ENCODE assay signal across 1 cellular context in the genomic region with DNA sequence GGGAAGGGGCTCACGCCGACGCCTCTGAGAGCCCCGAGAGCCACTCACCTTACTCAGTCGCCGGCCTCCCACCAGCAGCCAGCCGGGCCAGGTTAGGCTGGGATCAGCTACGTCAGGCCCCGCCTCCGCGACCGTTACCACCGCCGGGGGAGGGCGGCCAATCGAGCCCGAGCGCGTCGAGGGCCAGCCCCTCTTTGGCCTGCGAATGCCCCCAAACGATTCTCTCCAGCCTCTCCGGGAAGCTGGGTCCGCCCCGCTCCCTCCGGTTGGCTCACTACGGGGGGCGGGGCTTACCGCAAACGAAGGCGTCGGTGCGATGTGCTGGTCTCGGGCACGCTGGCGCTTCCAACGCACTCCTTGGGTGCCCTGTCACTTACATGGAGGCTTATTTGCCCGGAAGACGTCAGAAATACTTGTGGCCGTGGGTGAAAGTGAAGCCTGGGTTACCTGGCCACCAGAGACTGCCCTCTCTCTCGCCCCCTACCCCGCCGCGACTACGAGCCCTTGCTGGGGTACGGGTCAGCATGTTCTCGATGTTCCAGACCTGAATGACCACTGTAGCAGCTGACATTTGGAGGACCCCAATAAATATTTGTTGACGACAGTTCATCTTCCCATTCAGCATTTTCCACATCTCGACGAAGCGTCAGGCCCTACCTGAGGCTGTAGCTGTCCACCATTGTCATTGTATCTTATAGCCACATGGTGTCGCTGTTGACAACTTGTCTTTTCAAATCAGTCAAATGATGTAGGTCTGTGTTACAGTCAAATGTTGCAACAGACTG.
TF ChIP-seq lines count a peak whose summit lies in the region.

A gene with protein sequence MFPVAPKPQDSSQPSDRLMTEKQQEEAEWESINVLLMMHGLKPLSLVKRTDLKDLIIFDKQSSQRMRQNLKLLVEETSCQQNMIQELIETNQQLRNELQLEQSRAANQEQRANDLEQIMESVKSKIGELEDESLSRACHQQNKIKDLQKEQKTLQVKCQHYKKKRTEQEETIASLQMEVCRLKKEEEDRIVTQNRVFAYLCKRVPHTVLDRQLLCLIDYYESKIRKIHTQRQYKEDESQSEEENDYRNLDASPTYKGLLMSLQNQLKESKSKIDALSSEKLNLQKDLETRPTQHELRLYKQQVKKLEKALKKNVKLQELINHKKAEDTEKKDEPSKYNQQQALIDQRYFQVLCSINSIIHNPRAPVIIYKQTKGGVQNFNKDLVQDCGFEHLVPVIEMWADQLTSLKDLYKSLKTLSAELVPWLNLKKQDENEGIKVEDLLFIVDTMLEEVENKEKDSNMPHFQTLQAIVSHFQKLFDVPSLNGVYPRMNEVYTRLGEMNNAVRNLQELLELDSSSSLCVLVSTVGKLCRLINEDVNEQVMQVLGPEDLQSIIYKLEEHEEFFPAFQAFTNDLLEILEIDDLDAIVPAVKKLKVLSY (minus strand): TSS at position 111 of the 785 bp plus-strand sequence. CDS start 21,333 bp downstream, outside the sequence.

TF ChIP-seq in HepG2, 621 proteins besides CTCF, POLR2A, EP300 and RAD21 (continued from another document and continues in another):
- TF ChIP-seq, protein P1, sequence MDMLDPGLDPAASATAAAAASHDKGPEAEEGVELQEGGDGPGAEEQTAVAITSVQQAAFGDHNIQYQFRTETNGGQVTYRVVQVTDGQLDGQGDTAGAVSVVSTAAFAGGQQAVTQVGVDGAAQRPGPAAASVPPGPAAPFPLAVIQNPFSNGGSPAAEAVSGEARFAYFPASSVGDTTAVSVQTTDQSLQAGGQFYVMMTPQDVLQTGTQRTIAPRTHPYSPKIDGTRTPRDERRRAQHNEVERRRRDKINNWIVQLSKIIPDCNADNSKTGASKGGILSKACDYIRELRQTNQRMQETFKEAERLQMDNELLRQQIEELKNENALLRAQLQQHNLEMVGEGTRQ (IDR thresholded peaks at IDR 0.05; ENCODE audit: low read depth, low read length) = 0 out of 2 replicates have a peak, but pooled peaks have one; percentile 16
- TF ChIP-seq, protein P1 (CRISPR knock-in tag; IDR thresholded peaks at IDR 0.05; ENCODE audit: borderline replicate concordance) = no peak; the same call in 1 of the 2 replicates
- TF ChIP-seq, protein P2, sequence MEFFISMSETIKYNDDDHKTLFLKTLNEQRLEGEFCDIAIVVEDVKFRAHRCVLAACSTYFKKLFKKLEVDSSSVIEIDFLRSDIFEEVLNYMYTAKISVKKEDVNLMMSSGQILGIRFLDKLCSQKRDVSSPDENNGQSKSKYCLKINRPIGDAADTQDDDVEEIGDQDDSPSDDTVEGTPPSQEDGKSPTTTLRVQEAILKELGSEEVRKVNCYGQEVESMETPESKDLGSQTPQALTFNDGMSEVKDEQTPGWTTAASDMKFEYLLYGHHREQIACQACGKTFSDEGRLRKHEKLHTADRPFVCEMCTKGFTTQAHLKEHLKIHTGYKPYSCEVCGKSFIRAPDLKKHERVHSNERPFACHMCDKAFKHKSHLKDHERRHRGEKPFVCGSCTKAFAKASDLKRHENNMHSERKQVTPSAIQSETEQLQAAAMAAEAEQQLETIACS (CRISPR knock-in tag; IDR thresholded peaks at IDR 0.05) = no peak
- TF ChIP-seq KLF13 (CRISPR knock-in tag; IDR thresholded peaks at IDR 0.05) (no peak), ZNF138 (CRISPR knock-in tag; IDR thresholded peaks at IDR 0.05; ENCODE audit: low read depth) (peak; percentile 66; the same call in 1 of the 2 replicates), KMT2A (CRISPR knock-in tag; IDR thresholded peaks at IDR 0.05) (no peak), ZNF451 (CRISPR knock-in tag; IDR thresholded peaks at IDR 0.05) (no peak), KLF9 (CRISPR knock-in tag; IDR thresholded peaks at IDR 0.05; ENCODE audit: low read depth) (0 out of 2 replicates have a peak, but pooled peaks have one; percentile 49), MTF2 (CRISPR knock-in tag; IDR thresholded peaks at IDR 0.05; ENCODE audit: borderline replicate concordance) (no peak), KDM2A (CRISPR knock-in tag; IDR thresholded peaks at IDR 0.05; ENCODE audit: borderline replicate concordance, low read depth) (no peak; the same call in none of the 2 replicates), TCF7L2 (IDR thresholded peaks at IDR 0.05; ENCODE audit: low read depth, low read length) (no peak), CBFB (CRISPR knock-in tag; IDR thresholded peaks at IDR 0.05) (peak; percentile 70), ZNF232 (CRISPR knock-in tag; IDR thresholded peaks at IDR 0.05; ENCODE audit: borderline replicate concordance) (peak; percentile 77), ZNF674 (CRISPR knock-in tag; IDR thresholded peaks at IDR 0.05; ENCODE audit: low read depth) (0 out of 2 replicates have a peak, but pooled peaks have one; percentile 52), TARDBP (CRISPR knock-in tag; IDR thresholded peaks at IDR 0.05) (peak; percentile 37; the same call in 1 of the 2 replicates), ZNF563 (CRISPR knock-in tag; IDR thresholded peaks at IDR 0.05) (peak; percentile 82), KMT2B (CRISPR knock-in tag; IDR thresholded peaks at IDR 0.05) (peak; percentile 74), ZNF768 (CRISPR knock-in tag; IDR thresholded peaks at IDR 0.05) (peak; percentile 53; the same call in 1 of the 2 replicates), MIXL1 (CRISPR knock-in tag; IDR thresholded peaks at IDR 0.05) (peak; percentile 73)
- TF ChIP-seq, protein P3, sequence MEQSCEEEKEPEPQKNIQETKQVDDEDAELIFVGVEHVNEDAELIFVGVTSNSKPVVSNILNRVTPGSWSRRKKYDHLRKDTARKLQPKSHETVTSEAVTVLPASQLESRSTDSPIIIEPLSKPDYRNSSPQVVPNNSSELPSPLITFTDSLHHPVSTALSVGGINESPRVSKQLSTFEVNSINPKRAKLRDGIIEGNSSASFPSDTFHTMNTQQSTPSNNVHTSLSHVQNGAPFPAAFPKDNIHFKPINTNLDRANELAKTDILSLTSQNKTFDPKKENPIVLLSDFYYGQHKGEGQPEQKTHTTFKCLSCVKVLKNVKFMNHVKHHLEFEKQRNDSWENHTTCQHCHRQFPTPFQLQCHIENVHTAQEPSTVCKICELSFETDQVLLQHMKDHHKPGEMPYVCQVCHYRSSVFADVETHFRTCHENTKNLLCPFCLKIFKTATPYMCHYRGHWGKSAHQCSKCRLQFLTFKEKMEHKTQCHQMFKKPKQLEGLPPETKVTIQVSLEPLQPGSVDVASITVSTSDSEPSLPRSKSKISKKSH (CRISPR knock-in tag; IDR thresholded peaks at IDR 0.05; ENCODE audit: borderline replicate concordance) = peak; percentile 57; the same call in 1 of the 2 replicates
- TF ChIP-seq, protein P4, sequence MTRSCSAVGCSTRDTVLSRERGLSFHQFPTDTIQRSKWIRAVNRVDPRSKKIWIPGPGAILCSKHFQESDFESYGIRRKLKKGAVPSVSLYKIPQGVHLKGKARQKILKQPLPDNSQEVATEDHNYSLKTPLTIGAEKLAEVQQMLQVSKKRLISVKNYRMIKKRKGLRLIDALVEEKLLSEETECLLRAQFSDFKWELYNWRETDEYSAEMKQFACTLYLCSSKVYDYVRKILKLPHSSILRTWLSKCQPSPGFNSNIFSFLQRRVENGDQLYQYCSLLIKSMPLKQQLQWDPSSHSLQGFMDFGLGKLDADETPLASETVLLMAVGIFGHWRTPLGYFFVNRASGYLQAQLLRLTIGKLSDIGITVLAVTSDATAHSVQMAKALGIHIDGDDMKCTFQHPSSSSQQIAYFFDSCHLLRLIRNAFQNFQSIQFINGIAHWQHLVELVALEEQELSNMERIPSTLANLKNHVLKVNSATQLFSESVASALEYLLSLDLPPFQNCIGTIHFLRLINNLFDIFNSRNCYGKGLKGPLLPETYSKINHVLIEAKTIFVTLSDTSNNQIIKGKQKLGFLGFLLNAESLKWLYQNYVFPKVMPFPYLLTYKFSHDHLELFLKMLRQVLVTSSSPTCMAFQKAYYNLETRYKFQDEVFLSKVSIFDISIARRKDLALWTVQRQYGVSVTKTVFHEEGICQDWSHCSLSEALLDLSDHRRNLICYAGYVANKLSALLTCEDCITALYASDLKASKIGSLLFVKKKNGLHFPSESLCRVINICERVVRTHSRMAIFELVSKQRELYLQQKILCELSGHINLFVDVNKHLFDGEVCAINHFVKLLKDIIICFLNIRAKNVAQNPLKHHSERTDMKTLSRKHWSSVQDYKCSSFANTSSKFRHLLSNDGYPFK (CRISPR knock-in tag; IDR thresholded peaks at IDR 0.05; ENCODE audit: borderline replicate concordance) = peak; percentile 83
- TF ChIP-seq, protein P5, sequence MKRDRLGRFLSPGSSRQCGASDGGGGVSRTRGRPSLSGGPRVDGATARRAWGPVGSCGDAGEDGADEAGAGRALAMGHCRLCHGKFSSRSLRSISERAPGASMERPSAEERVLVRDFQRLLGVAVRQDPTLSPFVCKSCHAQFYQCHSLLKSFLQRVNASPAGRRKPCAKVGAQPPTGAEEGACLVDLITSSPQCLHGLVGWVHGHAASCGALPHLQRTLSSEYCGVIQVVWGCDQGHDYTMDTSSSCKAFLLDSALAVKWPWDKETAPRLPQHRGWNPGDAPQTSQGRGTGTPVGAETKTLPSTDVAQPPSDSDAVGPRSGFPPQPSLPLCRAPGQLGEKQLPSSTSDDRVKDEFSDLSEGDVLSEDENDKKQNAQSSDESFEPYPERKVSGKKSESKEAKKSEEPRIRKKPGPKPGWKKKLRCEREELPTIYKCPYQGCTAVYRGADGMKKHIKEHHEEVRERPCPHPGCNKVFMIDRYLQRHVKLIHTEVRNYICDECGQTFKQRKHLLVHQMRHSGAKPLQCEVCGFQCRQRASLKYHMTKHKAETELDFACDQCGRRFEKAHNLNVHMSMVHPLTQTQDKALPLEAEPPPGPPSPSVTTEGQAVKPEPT (CRISPR knock-in tag; IDR thresholded peaks at IDR 0.05; ENCODE audit: low read depth) = peak; percentile 89; the same call in 1 of the 2 replicates
- TF ChIP-seq, protein P6, sequence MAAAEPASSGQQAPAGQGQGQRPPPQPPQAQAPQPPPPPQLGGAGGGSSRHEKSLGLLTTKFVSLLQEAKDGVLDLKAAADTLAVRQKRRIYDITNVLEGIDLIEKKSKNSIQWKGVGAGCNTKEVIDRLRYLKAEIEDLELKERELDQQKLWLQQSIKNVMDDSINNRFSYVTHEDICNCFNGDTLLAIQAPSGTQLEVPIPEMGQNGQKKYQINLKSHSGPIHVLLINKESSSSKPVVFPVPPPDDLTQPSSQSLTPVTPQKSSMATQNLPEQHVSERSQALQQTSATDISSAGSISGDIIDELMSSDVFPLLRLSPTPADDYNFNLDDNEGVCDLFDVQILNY (CRISPR knock-in tag; conservative IDR thresholded peaks at IDR 0.05) = 0 out of 2 replicates have a peak, but pooled peaks have one; percentile 30
- TF ChIP-seq, protein P7, sequence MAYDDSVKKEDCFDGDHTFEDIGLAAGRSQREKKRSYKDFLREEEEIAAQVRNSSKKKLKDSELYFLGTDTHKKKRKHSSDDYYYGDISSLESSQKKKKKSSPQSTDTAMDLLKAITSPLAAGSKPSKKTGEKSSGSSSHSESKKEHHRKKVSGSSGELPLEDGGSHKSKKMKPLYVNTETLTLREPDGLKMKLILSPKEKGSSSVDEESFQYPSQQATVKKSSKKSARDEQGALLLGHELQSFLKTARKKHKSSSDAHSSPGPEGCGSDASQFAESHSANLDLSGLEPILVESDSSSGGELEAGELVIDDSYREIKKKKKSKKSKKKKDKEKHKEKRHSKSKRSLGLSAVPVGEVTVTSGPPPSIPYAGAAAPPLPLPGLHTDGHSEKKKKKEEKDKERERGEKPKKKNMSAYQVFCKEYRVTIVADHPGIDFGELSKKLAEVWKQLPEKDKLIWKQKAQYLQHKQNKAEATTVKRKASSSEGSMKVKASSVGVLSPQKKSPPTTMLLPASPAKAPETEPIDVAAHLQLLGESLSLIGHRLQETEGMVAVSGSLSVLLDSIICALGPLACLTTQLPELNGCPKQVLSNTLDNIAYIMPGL (CRISPR knock-in tag; IDR thresholded peaks at IDR 0.05; ENCODE audit: borderline replicate concordance in 1 of 2, low read depth in 1 of 2) = peak; percentile 73 to 84; a peak in 2 of 4 replicates
